7 cellular contexts compared by ENCODE assay signal in the genomic region with DNA sequence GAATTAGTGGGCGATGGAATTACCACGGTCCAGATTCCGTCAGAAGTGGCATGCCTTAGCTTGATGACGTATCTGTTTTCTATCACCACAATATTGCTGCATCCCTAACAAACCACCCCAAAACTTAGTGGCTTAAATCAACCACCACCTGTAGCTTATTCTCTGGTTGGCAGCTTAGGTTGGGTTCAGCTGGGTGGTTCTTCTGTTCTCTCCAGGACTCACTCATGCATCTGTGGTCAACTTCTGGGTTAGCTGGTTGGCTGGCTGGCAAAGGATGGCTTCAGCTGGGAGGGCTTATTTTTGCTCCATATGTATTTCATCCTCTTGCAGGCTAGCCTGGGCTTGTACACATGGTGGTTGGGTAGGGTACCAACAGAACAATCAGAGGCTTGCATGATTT.
"Had no signal": no experiment of that assay in that cellular context is flagged by ENCODE, and none has a peak within 500 bp of the region (broad histone marks: within the 10 kb centered on the region; RNA-seq: fewer than 3 reads in every experiment).

No MANE protein-coding gene starts in this region.

- DNase-seq: GF-D8 had no signal

- ATAC-seq: GM12878 had no signal

- FAIRE-seq: G401.6, GM12878, GM12891, GM12892, GM18507, GM19239 had no signal

- H3K4me3 ChIP-seq: GM12878 had no signal
